In genomic region chr19:955803-956746, GRCh38 we compare ENCODE assay signal across 16 cellular contexts. TPM values are rescaled to one million over a fixed set of nuclear protein-coding genes. Genes with fewer than 3 reads are reported as not detected.
DNase-seq lines count a peak whose midpoint lies in the region; ATAC-seq and TF ChIP-seq lines count a peak whose summit lies in the region.
"Had no signal": no experiment of that assay in that cellular context is flagged by ENCODE, and none has a peak within 500 bp of the region (broad histone marks: within the 10 kb centered on the region; RNA-seq: fewer than 3 reads in every experiment).

No MANE protein-coding gene starts in this region.

- peaks cover 7% of the 10 kb centered on the region for H3K36me3 Mint-ChIP-seq in progenitor cell of endocrine pancreas (ENCODE audit: insufficient read depth)
- H3K36me3 Mint-ChIP-seq: CD4-positive, CD25-positive, alpha-beta regulatory T cell had no signal

- H3K9me3 ChIP-seq in HUES6 (ENCODE audit: control insufficient read depth, insufficient read depth, low read depth, low read length) (no peaks in the 10 kb centered on the region), endocrine pancreas (ENCODE audit: control insufficient read depth, low read length) (no peaks in the 10 kb centered on the region)
- H3K9me3 ChIP-seq: spleen, suprapubic skin had no signal

- peaks cover 43% of the 10 kb centered on the region for H3K4me1 Mint-ChIP-seq in progenitor cell of endocrine pancreas (ENCODE audit: low read depth)
- H3K4me1 Mint-ChIP-seq: T-helper 17 cell had no signal

- H3K9me3 Mint-ChIP-seq in progenitor cell of endocrine pancreas (ENCODE audit: low read depth): no peaks in the 10 kb centered on the region
- H3K9me3 Mint-ChIP-seq: activated T-helper 2 cell treated with anti-CD3 and anti-CD28 coated beads, Interferon-gamma antibody, Interleukin-2, Interleukin-4, amounts not matched to agents 10 μg/mL and 5 μg/mL and 100 μg/mL, durations not matched to agents 14 hours and 24 hours and 36 hours; CD4-positive, CD25-positive, alpha-beta regulatory T cell; effector memory CD8-positive, alpha-beta T cell had no signal

- H3K4me3 ChIP-seq in HUES6 (ENCODE audit: low read depth, low read length): no peak overlapping the region; the same call in 1 of the 2 replicates
- H3K4me3 ChIP-seq in endocrine pancreas (ENCODE audit: control insufficient read depth, insufficient read depth, low read length): no peak overlapping the region
- H3K4me3 ChIP-seq: spleen, suprapubic skin had no signal

- TF ChIP-seq CTCF in progenitor cell of endocrine pancreas (IDR thresholded peaks at IDR 0.05; ENCODE audit: unreplicated experiment): no peak

- H3K27ac Mint-ChIP-seq in progenitor cell of endocrine pancreas: peak overlapping the region; percentile 97
- H3K27ac Mint-ChIP-seq: activated T-helper 2 cell treated with anti-CD3 and anti-CD28 coated beads, Interferon-gamma antibody, Interleukin-2, Interleukin-4, amounts not matched to agents 10 μg/mL and 5 μg/mL and 100 μg/mL, durations not matched to agents 14 hours and 24 hours and 36 hours; CD4-positive, CD25-positive, alpha-beta regulatory T cell; effector memory CD8-positive, alpha-beta T cell; T-helper 17 cell had no signal

- H3K27ac ChIP-seq in HUES6 (ENCODE audit: low read depth, low read length): peak overlapping the region; percentile 88
- H3K27ac ChIP-seq: suprapubic skin had no signal

- H3K4me1 ChIP-seq in HUES6 (ENCODE audit: control insufficient read depth, insufficient read depth, low read length): peaks cover 51% of the 10 kb centered on the region
- no peaks in the 10 kb centered on the region for H3K4me1 ChIP-seq in endocrine pancreas (ENCODE audit: control insufficient read depth, insufficient read depth, low read length)

- no peak for ATAC-seq in GM18517 (IDR thresholded peaks at IDR 0.05; ENCODE audit: unreplicated experiment)
- ATAC-seq in HG02610 (IDR thresholded peaks at IDR 0.05; ENCODE audit: unreplicated experiment): no peak
- ATAC-seq in GM19467 (IDR thresholded peaks at IDR 0.05; ENCODE audit: unreplicated experiment): no peak
- ATAC-seq: effector memory CD8-positive, alpha-beta T cell; left lobe of liver; PC-3; T-helper 17 cell had no signal

- H3K9ac ChIP-seq in HUES6 (ENCODE audit: low read length) (peak overlapping the region; percentile 59), endocrine pancreas (ENCODE audit: control insufficient read depth, insufficient read depth, low read length) (peak overlapping the region; percentile 40)

- peak; percentile 86 for DNase-seq in progenitor cell of endocrine pancreas (ENCODE audit: low spot score, unreplicated experiment)
- DNase-seq: activated CD4-positive, alpha-beta T cell treated with anti-CD3 and anti-CD28 coated beads, Interleukin-2, amount 50 U/mL, for 1 hour; CD4-positive, CD25-positive, alpha-beta regulatory T cell; effector memory CD8-positive, alpha-beta T cell; NCI-H226; PC-3; spleen; T-helper 17 cell had no signal

- no peaks in the 10 kb centered on the region for H3K27me3 ChIP-seq in HUES6 (ENCODE audit: control insufficient read depth, insufficient read depth, low read length)
- H3K27me3 ChIP-seq in endocrine pancreas (ENCODE audit: control insufficient read depth, insufficient read depth, low read length): no peaks in the 10 kb centered on the region
- H3K27me3 ChIP-seq: spleen, suprapubic skin had no signal

- peak overlapping the region; percentile 40 for H3K4me3 Mint-ChIP-seq in progenitor cell of endocrine pancreas (ENCODE audit: low read depth)
- H3K4me3 Mint-ChIP-seq: CD4-positive, CD25-positive, alpha-beta regulatory T cell; effector memory CD8-positive, alpha-beta T cell; T-helper 17 cell had no signal

- H3K27me3 Mint-ChIP-seq in progenitor cell of endocrine pancreas: no peaks in the 10 kb centered on the region
- H3K27me3 Mint-ChIP-seq: CD4-positive, CD25-positive, alpha-beta regulatory T cell; effector memory CD8-positive, alpha-beta T cell; T-helper 17 cell had no signal

- H3K36me3 ChIP-seq in HUES6 (ENCODE audit: control insufficient read depth, insufficient read depth, low read length) (peaks cover 13% of the 10 kb centered on the region; the same call in 1 of the 2 replicates), endocrine pancreas (ENCODE audit: control insufficient read depth, insufficient read depth, low read length) (no peaks in the 10 kb centered on the region)
- H3K36me3 ChIP-seq: suprapubic skin had no signal

RNA-seq across cellular contexts. Expression of gene WDR18, which starts 28.1 kb away (rescaled TPM):
- total RNA-seq in progenitor cell of endocrine pancreas: 71.8 and 72.3 TPM in 2 replicates

RNA-seq across cellular contexts. Expression of gene ARID3A, which starts 30.2 kb away (rescaled TPM):
- total RNA-seq in progenitor cell of endocrine pancreas: 149 and 154 TPM in 2 replicates

RNA-seq across cellular contexts. Expression of gene KISS1R, which starts 38.9 kb away (rescaled TPM):
- total RNA-seq in progenitor cell of endocrine pancreas: 5.8 and 6.1 TPM in 2 replicates
- total RNA-seq: left lobe of liver had no signal

RNA-seq across cellular contexts. Expression of gene R3HDM4, which starts 43.1 kb away (rescaled TPM):
- total RNA-seq in progenitor cell of endocrine pancreas: 61.4 and 63.1 TPM in 2 replicates

RNA-seq across cellular contexts. Expression of gene GRIN3B, which starts 44.1 kb away (rescaled TPM):
- 1.4 and 1.5 TPM in 2 replicates for total RNA-seq in progenitor cell of endocrine pancreas
- total RNA-seq: activated T-helper 2 cell treated with anti-CD3 and anti-CD28 coated beads, Interferon-gamma antibody, Interleukin-2, Interleukin-4, amounts not matched to agents 10 μg/mL and 5 μg/mL and 100 μg/mL, durations not matched to agents 14 hours and 24 hours and 36 hours; CD4-positive, CD25-positive, alpha-beta regulatory T cell; left lobe of liver had no signal
